ENCODE assay signal across 8 cellular contexts in the genomic region with DNA sequence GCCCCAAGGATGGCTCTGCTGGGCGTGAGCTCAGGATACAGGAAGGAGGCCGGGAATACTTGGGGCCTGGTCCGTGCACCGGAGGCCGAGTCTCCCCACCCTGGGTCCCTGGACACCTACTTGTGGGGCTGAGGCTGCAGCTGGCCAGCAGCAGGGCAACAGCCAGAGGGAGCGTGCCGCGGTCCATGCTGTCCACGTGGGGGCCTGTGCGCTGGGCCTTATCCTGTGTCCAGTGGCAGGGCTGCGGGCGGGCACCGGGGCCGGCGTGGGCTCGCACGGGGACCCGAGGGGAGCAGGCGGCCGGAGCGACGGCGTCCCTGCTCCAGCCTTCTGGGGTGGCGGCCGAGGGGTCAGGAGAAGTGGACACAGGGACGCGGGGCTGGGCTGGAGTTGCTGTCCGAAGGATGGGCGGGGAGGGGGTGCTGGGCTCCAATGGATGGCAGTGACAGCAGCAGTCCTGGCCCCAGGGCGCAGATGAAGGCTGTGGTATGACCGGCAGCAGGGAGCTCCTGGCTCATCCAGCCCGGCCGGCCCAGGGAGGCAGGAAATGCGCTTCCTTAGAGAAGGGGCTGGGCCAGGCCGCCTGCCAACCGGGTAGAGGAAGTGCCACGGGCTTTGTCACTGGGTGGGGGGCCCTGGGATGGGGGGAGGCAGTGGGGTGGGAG. TPM values are rescaled to one million over a fixed set of nuclear protein-coding genes. Genes with fewer than 3 reads are reported as not detected.
DNase-seq lines count a peak whose midpoint lies in the region; ATAC-seq and TF ChIP-seq lines count a peak whose summit lies in the region.

Gene ENG (minus strand): TSS at position 490 of the 665 bp plus-strand sequence. CDS start 303 bp downstream, at position 187.

- no peaks in the 10 kb centered on the region for H3K27me3 Mint-ChIP-seq in natural killer cell (ENCODE audit: low read depth in 2 of 2)

- peaks cover 52% of the 10 kb centered on the region for H3K79me2 ChIP-seq in fibroblast of lung (ENCODE audit: control insufficient read depth, insufficient read depth, low read length)

- intact Hi-C loops in natural killer cell (cut with micrococcal nuclease) = no loop called here

- no peaks in the 10 kb centered on the region for H3K9me3 ChIP-seq in fibroblast of lung (ENCODE audit: control insufficient read depth, insufficient read depth, low read depth, low read length)

- peaks cover 0 to 2% of the 10 kb centered on the region in 2 donors for H3K9me3 Mint-ChIP-seq in natural killer cell

- peak; percentile 35 to 61 (median 40) for ATAC-seq in natural killer cell
- no peak for ATAC-seq in GM19467 (IDR thresholded peaks at IDR 0.05; ENCODE audit: unreplicated experiment)
- ATAC-seq in HG02981 (IDR thresholded peaks at IDR 0.05; ENCODE audit: unreplicated experiment) = no peak

- peak within 1 kb of the TSS; percentile 87 for H3K4me3 Mint-ChIP-seq in natural killer cell

- peaks cover 4% of the 10 kb centered on the region for H3K36me3 ChIP-seq in fibroblast of lung (ENCODE audit: control insufficient read depth, insufficient read depth, low read length)

- peak within 1 kb of the TSS; percentile 68 to 92 (median 81) for H3K4me3 ChIP-seq in fibroblast of lung (replicated peaks in 1 of 4; ENCODE audit: control extremely low read depth in 1 of 4, insufficient read depth in 1 of 4, low read depth in 3 of 4, low read length in 4 of 4)

- peak within 1 kb of the TSS; percentile 92 for H3K4me2 ChIP-seq in fibroblast of lung (ENCODE audit: extremely low read depth, insufficient read depth, low read length)

- H3K27me3 ChIP-seq in fibroblast of lung (ENCODE audit: control insufficient read depth, insufficient read depth, low read length) = no peaks in the 10 kb centered on the region

- H3K4me1 Mint-ChIP-seq in natural killer cell = peaks cover 19 to 37% of the 10 kb centered on the region in 2 donors

- peaks cover 11% of the 10 kb centered on the region for H3K4me1 ChIP-seq in fibroblast of lung (ENCODE audit: control insufficient read depth, extremely low read depth, insufficient read depth, low read length)

- H4K20me1 ChIP-seq in fibroblast of lung (ENCODE audit: control insufficient read depth, extremely low read depth, insufficient read depth, low read length) = no peaks in the 10 kb centered on the region

- H3K27ac ChIP-seq in fibroblast of lung (ENCODE audit: insufficient read depth, low read length) = peak within 1 kb of the TSS; percentile 63

- peak in 1 of 2 donors; percentile 14 for TF ChIP-seq CTCF in fibroblast of lung (conservative IDR thresholded peaks at IDR 0.05 in 1 of 2, IDR thresholded peaks at IDR 0.05 in 1 of 2; ENCODE audit: low read depth in 1 of 2, low read length in 2 of 2)
- no peak for TF ChIP-seq CTCF in natural killer cell (IDR thresholded peaks at IDR 0.05)

- peak; percentile 65 for DNase-seq in activated CD8-positive, alpha-beta memory T cell treated with anti-CD3 and anti-CD28 coated beads for 24 hours
- DNase-seq in activated CD8-positive, alpha-beta memory T cell treated with anti-CD3 and anti-CD28 coated beads, Interleukin-2, amount 50 U/mL, for 48 hours = no peak
- DNase-seq in activated CD4-positive, alpha-beta T cell treated with anti-CD3 and anti-CD28 coated beads, Interleukin-2, amount 50 U/mL, for 48 hours = peak; percentile 43 to 46
- DNase-seq in fibroblast of lung (ENCODE audit: low read depth in 2 of 2) (peak; percentile 57 to 65), natural killer cell (no peak), cerebellum (ENCODE audit: low spot score) (no peak)

- H2AFZ ChIP-seq in fibroblast of lung (ENCODE audit: low read length) = no peak within 1 kb of the TSS

- H3K36me3 Mint-ChIP-seq in natural killer cell = peaks cover 3% of the 10 kb centered on the region

- H3K9ac ChIP-seq in fibroblast of lung (ENCODE audit: insufficient read depth, low read length) = peak within 1 kb of the TSS; percentile 76

- H3K27ac Mint-ChIP-seq in natural killer cell = peak within 1 kb of the TSS; percentile 80 to 87

RNA-seq across cellular contexts. Expression of gene ENG, which starts in this region (rescaled TPM):
- total RNA-seq in fibroblast of lung (11.8 and 30.4 TPM in 2 replicates), natural killer cell (10 to 100 TPM in 2 of 3 donors, 1 to 10 TPM in 1; 8.5 to 13.6 (median 12.3) TPM), cerebellum (3.2 TPM)
- polyA plus RNA-seq in fibroblast of lung = 59.0 and 62.7 TPM in 2 replicates
- polyA plus RNA-seq in fibroblast of lung (2012) = 207 and 223 TPM in 2 replicates
- polyA minus RNA-seq in fibroblast of lung (ENCODE audit: low replicate concordance) = 246 and 253 TPM in 2 replicates

Comparison
In these comparisons a context has a peak if more than half of its experiments do, and no peak if none do; other contexts are left out.
1. DNase-seq: peak in activated CD8-positive, alpha-beta memory T cell treated with anti-CD3 and anti-CD28 coated beads for 24 hours (single experiment), activated CD4-positive, alpha-beta T cell treated with anti-CD3 and anti-CD28 coated beads, Interleukin-2, amount 50 U/mL, for 48 hours (2 of 2) and fibroblast of lung (2 of 2); none in activated CD8-positive, alpha-beta memory T cell treated with anti-CD3 and anti-CD28 coated beads, Interleukin-2, amount 50 U/mL, for 48 hours (single experiment), natural killer cell (single experiment) and cerebellum (single experiment).
2. ATAC-seq: peak in natural killer cell (3 of 3); none in GM19467 (single experiment) and HG02981 (single experiment).